Comparison of ENCODE assay signal across 8 cellular contexts in genomic region chr17:15490634-15491261, GRCh38. TPM values are rescaled to one million over a fixed set of nuclear protein-coding genes. Genes with fewer than 3 reads are reported as not detected.
A peak's percentile ranks its signal among the peaks of the same experiment; 100 is the strongest.
DNase-seq lines count a peak whose midpoint lies in the region; ATAC-seq and TF ChIP-seq lines count a peak whose summit lies in the region.

No MANE protein-coding gene starts in this region.

- H3K4me3 ChIP-seq in mucosa of rectum (ENCODE audit: low read length in 2 of 2): no peak overlapping the region

- no peaks in the 10 kb centered on the region for H3K9me3 ChIP-seq in mucosa of rectum (ENCODE audit: control insufficient read depth in 2 of 2, low read length in 2 of 2)

- no peaks in the 10 kb centered on the region for H3K27me3 ChIP-seq in mucosa of rectum (ENCODE audit: control insufficient read depth in 2 of 2, insufficient read depth in 2 of 2, low read length in 2 of 2)

- in situ Hi-C loops in Caki2 (cut with HindIII; ENCODE audit: low pct_unique_long_range_greater_than_20kb, low sequenced_read_pairs): no loop called here

- H3K27ac ChIP-seq in mucosa of rectum (ENCODE audit: low read depth in 2 of 2, low read length in 2 of 2): peak overlapping the region; percentile 67 to 73

- peak; percentile 90 for DNase-seq in Caki2 (ENCODE audit: low read depth)
- no peak for DNase-seq in NCI-H187 treated with DMSO at 0.1 percent for 48 hours (lab: John Stamatoyannopoulos, UW)
- no peak for DNase-seq in NOMO-1 treated with dmso at 0.1 percent for 144 hours (lab: John Stamatoyannopoulos, UW; ENCODE audit: unreplicated experiment)
- no peak for DNase-seq in GOT3 (lab: John Stamatoyannopoulos, UW)

- peaks cover 4 to 5% of the 10 kb centered on the region in 2 donors for H3K4me1 ChIP-seq in mucosa of rectum (ENCODE audit: control insufficient read depth in 2 of 2, insufficient read depth in 2 of 2, low read length in 2 of 2)

- peak overlapping the region in 1 of 2 donors; percentile 16 for H3K9ac ChIP-seq in mucosa of rectum (ENCODE audit: low read depth in 1 of 2, low read length in 2 of 2)

- H3K36me3 ChIP-seq in mucosa of rectum (ENCODE audit: control insufficient read depth in 2 of 2, insufficient read depth in 2 of 2, low read length in 2 of 2): no peaks in the 10 kb centered on the region

- ATAC-seq in esophagus mucosa: peak; percentile 90
- ATAC-seq in GM18502 (IDR thresholded peaks at IDR 0.05; ENCODE audit: poor library complexity, unreplicated experiment): no peak

TF ChIP-seq in PFSK-1, 5 proteins besides CTCF, POLR2A, EP300 and RAD21:
- TF ChIP-seq REST (IDR thresholded peaks at IDR 0.05; ENCODE audit: insufficient read depth in 1 of 2, low read depth in 2 of 2, low read length in 2 of 2): no peak
- TF ChIP-seq FOXP2 (optimal IDR thresholded peaks at IDR 0.05; ENCODE audit: borderline replicate concordance, extremely low read depth, extremely low read length, insufficient read depth): peak; percentile 18

RNA-seq across cellular contexts. Expression of gene CDRT4, which starts 23.3 kb away (rescaled TPM):
- 1.7 TPM in 1 of 2 replicates, not detected in the other for total RNA-seq in Caki2 (2014; rRNA removed; shearing (Covaris generic); ENCODE audit: low replicate concordance)
- 1.8 TPM for polyA plus RNA-seq in PFSK-1 (2012; ENCODE audit: insufficient read length, low read depth)
- total RNA-seq in esophagus mucosa: 4.7 TPM
